ENCODE assay signal across 1 cellular context in genomic region chr11:64660205-64660604, GRCh38.
TF ChIP-seq lines count a peak whose summit lies in the region.

No MANE protein-coding gene starts in this region.

TF ChIP-seq in IMR-90, 13 proteins besides CTCF, POLR2A, EP300 and RAD21:
- TF ChIP-seq MAZ (IDR thresholded peaks at IDR 0.05; ENCODE audit: borderline replicate concordance, low read depth, low read length) = no peak
- TF ChIP-seq, protein P1, sequence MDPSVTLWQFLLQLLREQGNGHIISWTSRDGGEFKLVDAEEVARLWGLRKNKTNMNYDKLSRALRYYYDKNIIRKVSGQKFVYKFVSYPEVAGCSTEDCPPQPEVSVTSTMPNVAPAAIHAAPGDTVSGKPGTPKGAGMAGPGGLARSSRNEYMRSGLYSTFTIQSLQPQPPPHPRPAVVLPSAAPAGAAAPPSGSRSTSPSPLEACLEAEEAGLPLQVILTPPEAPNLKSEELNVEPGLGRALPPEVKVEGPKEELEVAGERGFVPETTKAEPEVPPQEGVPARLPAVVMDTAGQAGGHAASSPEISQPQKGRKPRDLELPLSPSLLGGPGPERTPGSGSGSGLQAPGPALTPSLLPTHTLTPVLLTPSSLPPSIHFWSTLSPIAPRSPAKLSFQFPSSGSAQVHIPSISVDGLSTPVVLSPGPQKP (IDR thresholded peaks at IDR 0.05; ENCODE audit: borderline replicate concordance, low read depth, low read length) = no peak
- no peak for TF ChIP-seq RCOR1 (IDR thresholded peaks at IDR 0.05; ENCODE audit: insufficient replicate concordance, low read length)
- no peak for TF ChIP-seq NFE2L2 (IDR thresholded peaks at IDR 0.05; ENCODE audit: low read depth, low read length)
- no peak for TF ChIP-seq CHD1 (IDR thresholded peaks at IDR 0.05; ENCODE audit: low read depth, low read length)
- TF ChIP-seq MAFK (IDR thresholded peaks at IDR 0.05; ENCODE audit: low read depth, low read length) = no peak
- no peak for TF ChIP-seq BHLHE40 (IDR thresholded peaks at IDR 0.05; ENCODE audit: low read depth, low read length)
- TF ChIP-seq FOS (IDR thresholded peaks at IDR 0.05; ENCODE audit: low read depth, low read length) = no peak
- no peak for TF ChIP-seq RFX5 (IDR thresholded peaks at IDR 0.05; ENCODE audit: low read depth, low read length)
- no peak for TF ChIP-seq MXI1 (IDR thresholded peaks at IDR 0.05; ENCODE audit: borderline replicate concordance, low read depth, low read length)
- no peak for TF ChIP-seq CEBPB (IDR thresholded peaks at IDR 0.05; ENCODE audit: low read depth, low read length)
- no peak for TF ChIP-seq SMC3 (IDR thresholded peaks at IDR 0.05; ENCODE audit: low read depth, low read length)
- no peak for TF ChIP-seq USF2 (IDR thresholded peaks at IDR 0.05; ENCODE audit: low read depth, low read length)
